ENCODE assay signal across 18 cellular contexts in the genomic region with DNA sequence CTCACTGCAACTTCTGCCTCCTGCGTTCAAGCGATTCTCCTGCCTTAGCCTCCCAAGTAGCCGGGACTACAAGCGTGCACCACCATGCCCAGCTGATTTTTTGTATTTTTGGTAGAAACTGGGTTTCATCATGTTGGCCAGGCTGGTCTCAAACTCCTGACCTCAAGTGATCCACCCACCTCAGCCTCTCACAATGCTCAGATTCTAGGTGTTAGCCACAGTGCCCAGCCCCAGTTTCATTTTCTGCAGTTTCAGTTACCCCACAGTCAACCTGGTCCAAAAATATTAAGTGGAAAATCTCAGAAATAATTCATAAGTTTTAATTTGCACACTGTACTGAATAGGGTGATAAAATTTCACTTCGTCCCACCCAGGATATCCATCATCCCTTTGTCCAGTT. TPM values are rescaled to one million over a fixed set of nuclear protein-coding genes. Genes with fewer than 3 reads are reported as not detected.
DNase-seq lines count a peak whose midpoint lies in the region; ATAC-seq and TF ChIP-seq lines count a peak whose summit lies in the region.
"Had no signal": no experiment of that assay in that cellular context is flagged by ENCODE, and none has a peak within 500 bp of the region (broad histone marks: within the 10 kb centered on the region; RNA-seq: fewer than 3 reads in every experiment).

No MANE protein-coding gene starts in this region.

- H2AFZ ChIP-seq in PC-3 (ENCODE audit: low read length), result no peak overlapping the region
- H2AFZ ChIP-seq: GM23248 had no signal

- no peak overlapping the region for H3K4me3 ChIP-seq in PC-3 (ENCODE audit: low read length)
- H3K4me3 ChIP-seq: GM23248 had no signal

- H4K20me1 ChIP-seq in PC-3 (ENCODE audit: low read length), result no peaks in the 10 kb centered on the region

- H3K9me3 Mint-ChIP-seq in T-helper 1 cell treated with Interleukin-12 subunit alpha and Interleukin-12 subunit beta and Interleukin-4 antibody, amounts not matched to agents 30 μg/mL and 1 μg/mL, for 36 hours, result peaks cover 5% of the 10 kb centered on the region
- no peaks in the 10 kb centered on the region for H3K9me3 Mint-ChIP-seq in CD4-positive, alpha-beta T cell

- ATAC-seq in CD4-positive, alpha-beta T cell (ENCODE audit: poor library complexity), result no peak
- no peak for ATAC-seq in GM19324 (IDR thresholded peaks at IDR 0.05; ENCODE audit: low FRiP score, unreplicated experiment)
- ATAC-seq in PC-3, result no peak

- H3K27ac ChIP-seq in CD4-positive, alpha-beta T cell (ENCODE audit: low read depth, low read length), result no peak overlapping the region
- H3K27ac ChIP-seq in angular gyrus (ENCODE audit: low read depth, low read length), result peak overlapping the region; percentile 65
- H3K27ac ChIP-seq in PC-3 (ENCODE audit: low read length), result no peak overlapping the region
- H3K27ac ChIP-seq: 22Rv1, GM23248, HL-60 had no signal

- no peaks in the 10 kb centered on the region for H3K9me2 ChIP-seq in PC-3 (replicated peaks; ENCODE audit: low read length)

- H3K27me3 Mint-ChIP-seq in T-helper 1 cell treated with Interleukin-12 subunit alpha and Interleukin-12 subunit beta and Interleukin-4 antibody, amounts not matched to agents 30 μg/mL and 1 μg/mL, for 36 hours (ENCODE audit: low read depth), result no peaks in the 10 kb centered on the region
- H3K27me3 Mint-ChIP-seq in CD4-positive, alpha-beta T cell, result no peaks in the 10 kb centered on the region
- H3K27me3 Mint-ChIP-seq: B cell, IgD-negative memory B cell had no signal

- DNase-seq in T-helper 1 cell (no peak), posterior vena cava (ENCODE audit: low spot score) (peak; percentile 5), mucosa of gallbladder (ENCODE audit: low spot score) (no peak), PC-3 (no peak)
- no peak for DNase-seq in CD4-positive, alpha-beta T cell
- DNase-seq: DND-41, GM23248, NCI-H1105, NCI-H1694, NCI-H345, NCI-H526 treated with DMSO at 0.1 percent for 48 hours had no signal

- H3K9ac ChIP-seq in PC-3 (ENCODE audit: low read length), result no peak overlapping the region
- H3K9ac ChIP-seq: GM23248 had no signal

- H3K36me3 Mint-ChIP-seq in T-helper 1 cell treated with Interleukin-12 subunit alpha and Interleukin-12 subunit beta and Interleukin-4 antibody, amounts not matched to agents 30 μg/mL and 1 μg/mL, for 36 hours (ENCODE audit: low read depth), result peaks cover 26% of the 10 kb centered on the region
- peaks cover 63% of the 10 kb centered on the region for H3K36me3 Mint-ChIP-seq in CD4-positive, alpha-beta T cell (ENCODE audit: low read depth)

- H3K4me1 ChIP-seq in PC-3 (ENCODE audit: insufficient read depth, low read length), result peaks cover 8% of the 10 kb centered on the region

- TF ChIP-seq CTCF in CD4-positive, alpha-beta T cell (IDR thresholded peaks at IDR 0.05), result no peak
- TF ChIP-seq CTCF in PC-3 (conservative IDR thresholded peaks at IDR 0.05; ENCODE audit: low read depth, low read length), result no peak

- POLR2A ChIA-PET in CD4-positive, alpha-beta T cell (lab: Charles Lee), result interaction anchor here (0.5 to 1.3 kb wide), 2 partner anchors 29 to 98 kb away, joined by 3 read pairs; a partner anchor contains a TSS
- POLR2A ChIA-PET in PC-3 (lab: Charles Lee; ENCODE audit: unreplicated experiment), result no interaction called here

- H3K27me3 ChIP-seq in CD4-positive, alpha-beta T cell (ENCODE audit: control insufficient read depth, insufficient read depth, low read length), result no peaks in the 10 kb centered on the region
- no peaks in the 10 kb centered on the region for H3K27me3 ChIP-seq in PC-3 (ENCODE audit: low read length)

- no peaks in the 10 kb centered on the region for H3K36me3 ChIP-seq in PC-3 (ENCODE audit: low read depth, low read length)

- peaks cover 16% of the 10 kb centered on the region for H3K4me1 Mint-ChIP-seq in T-helper 1 cell treated with Interleukin-12 subunit alpha and Interleukin-12 subunit beta and Interleukin-4 antibody, amounts not matched to agents 30 μg/mL and 1 μg/mL, for 36 hours (ENCODE audit: low read depth)
- H3K4me1 Mint-ChIP-seq in CD4-positive, alpha-beta T cell (ENCODE audit: low read depth), result peaks cover 47% of the 10 kb centered on the region
- H3K4me1 Mint-ChIP-seq: B cell had no signal

- BruUV-seq in PC-3 (replicated peaks; lab: Mats Ljungman, UMichigan), result no TSS peak

- H3K9me3 ChIP-seq in CD4-positive, alpha-beta T cell (ENCODE audit: control insufficient read depth, low read length), result no peaks in the 10 kb centered on the region
- no peaks in the 10 kb centered on the region for H3K9me3 ChIP-seq in PC-3 (ENCODE audit: low read length)

- H3K79me2 ChIP-seq in PC-3 (ENCODE audit: low read length), result no peaks in the 10 kb centered on the region

- H3F3A ChIP-seq in PC-3 (ENCODE audit: low read length, unreplicated experiment), result no peaks in the 10 kb centered on the region

- intact Hi-C loops in CD4-positive, alpha-beta T cell (cut with DNase I, micrococcal nuclease), result no loop called here
- intact Hi-C loops in posterior vena cava (cut with DNase I), result no loop called here
- intact Hi-C loops in PC-3 (cut with micrococcal nuclease), result no loop called here

- H3K4me2 ChIP-seq in PC-3 (ENCODE audit: low read length), result no peak overlapping the region

- H3K4me3 Mint-ChIP-seq in T-helper 1 cell treated with Interleukin-12 subunit alpha and Interleukin-12 subunit beta and Interleukin-4 antibody, amounts not matched to agents 30 μg/mL and 1 μg/mL, for 36 hours, result no peak overlapping the region
- H3K4me3 Mint-ChIP-seq in CD4-positive, alpha-beta T cell, result no peak overlapping the region
- H3K4me3 Mint-ChIP-seq: B cell, IgD-negative memory B cell had no signal

- CTCF ChIA-PET in CD4-positive, alpha-beta T cell (lab: Charles Lee), result no interaction called here
- CTCF ChIA-PET in PC-3 (lab: Charles Lee), result no interaction called here

- H3K27ac Mint-ChIP-seq in T-helper 1 cell treated with Interleukin-12 subunit alpha and Interleukin-12 subunit beta and Interleukin-4 antibody, amounts not matched to agents 30 μg/mL and 1 μg/mL, for 36 hours, result peak overlapping the region; percentile 6
- H3K27ac Mint-ChIP-seq in CD4-positive, alpha-beta T cell, result peak overlapping the region; percentile 81
- H3K27ac Mint-ChIP-seq: B cell, IgD-negative memory B cell had no signal

RNA-seq across cellular contexts. Expression of a gene that starts 28.7 kb away (rescaled TPM):
- total RNA-seq in CD4-positive, alpha-beta T cell, result 1 to 10 TPM; 3.5 to 4.1 TPM
- total RNA-seq in posterior vena cava, result 10 to 100 TPM in 1 of 2 donors, 1 to 10 TPM in 1; 9.5 to 11.0 TPM
- 15.1 TPM for total RNA-seq in mucosa of gallbladder
- total RNA-seq in PC-3 (2014; rRNA removed), result 13.6 and 18.8 TPM in 2 replicates

RNA-seq across cellular contexts. Expression of a gene that starts 28.7 kb away (rescaled TPM):
- total RNA-seq in CD4-positive, alpha-beta T cell, result 1 to 10 TPM; 1.6 to 1.7 TPM
- total RNA-seq in posterior vena cava (1 to 10 TPM; 7.9 to 9.5 TPM), mucosa of gallbladder (23.7 TPM), PC-3 (2014; rRNA removed) (3.3 and 8.9 TPM in 2 replicates)
